In genomic region chr7:152089183-152089582, GRCh38 we compare ENCODE assay signal across 10 cellular contexts.
"Had no signal": no experiment of that assay in that cellular context is flagged by ENCODE, and none has a peak within 500 bp of the region (broad histone marks: within the 10 kb centered on the region; RNA-seq: fewer than 3 reads in every experiment).

No MANE protein-coding gene starts in this region.

- H3K36me3 ChIP-seq: HAP-1 had no signal

- H3K9ac ChIP-seq: GM23248 had no signal

- H3K4me3 ChIP-seq: GM23248, HAP-1 had no signal

- FAIRE-seq: HepG2 had no signal

- ATAC-seq: HepG2 had no signal

- H3K27ac Mint-ChIP-seq: HFFc6 had no signal

- H3K4me3 Mint-ChIP-seq: HFFc6, IgD-negative memory B cell had no signal

- H3K4me1 ChIP-seq: HAP-1 had no signal

- H3K27me3 Mint-ChIP-seq: IgD-negative memory B cell had no signal

- H3K27ac ChIP-seq: GM23248, HL-60 had no signal

- H2AFZ ChIP-seq: GM23248 had no signal

- DNase-seq: GM23248, GOT3, H7, HFFc6, Kasumi-1, KG1 had no signal
